In the genomic region with DNA sequence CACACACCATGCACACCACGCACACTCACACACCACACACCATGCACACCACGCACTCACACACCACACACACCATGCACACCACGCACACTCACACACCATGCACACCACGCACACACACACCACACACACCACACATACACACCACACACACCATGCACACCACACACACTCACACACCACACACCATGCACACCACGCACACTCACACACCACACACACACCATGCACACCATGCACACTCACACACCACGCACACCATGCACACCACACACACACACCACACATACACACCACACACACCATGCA, we compare ENCODE assay signal across 14 cellular contexts. TPM values are rescaled to one million over a fixed set of nuclear protein-coding genes. Genes with fewer than 3 reads are reported as not detected.
"Had no signal": no experiment of that assay in that cellular context is flagged by ENCODE, and none has a peak within 500 bp of the region (broad histone marks: within the 10 kb centered on the region; RNA-seq: fewer than 3 reads in every experiment).

No MANE protein-coding gene starts in this region.

RNA-seq across cellular contexts. Expression of gene PNMA6E, which starts 11.7 kb away (rescaled TPM):
- total RNA-seq: activated B cell treated with CpG ODN at 0.5 μM for 24 hours; activated CD4-positive, alpha-beta memory T cell treated with anti-CD3 and anti-CD28 coated beads for 36 hours; activated CD4-positive, alpha-beta memory T cell treated with anti-CD3 and anti-CD28 coated beads, Interleukin-2, amount 10 ng/mL, durations not matched to agents 7 days and 5 days; activated CD4-positive, alpha-beta T cell treated with anti-CD3 and anti-CD28 coated beads for 36 hours; activated CD4-positive, alpha-beta T cell treated with anti-CD3 and anti-CD28 coated beads, Interleukin-2, amount 10 ng/mL, durations not matched to agents 24 days and 14 days; activated CD4-positive, alpha-beta T cell treated with anti-CD3 and anti-CD28 coated beads, Interleukin-2, amount 10 ng/mL, durations not matched to agents 7 days and 5 days; activated CD8-positive, alpha-beta memory T cell treated with anti-CD3 and anti-CD28 coated beads for 36 hours; activated CD8-positive, alpha-beta memory T cell treated with anti-CD3 and anti-CD28 coated beads, Interleukin-2, amount 10 ng/mL, durations not matched to agents 7 days and 5 days; activated CD8-positive, alpha-beta T cell treated with anti-CD3 and anti-CD28 coated beads for 36 hours; activated CD8-positive, alpha-beta T cell treated with anti-CD3 and anti-CD28 coated beads, Interleukin-2, amount 10 ng/mL, durations not matched to agents 7 days and 5 days; T-helper 1 cell treated with Interleukin-12 subunit alpha and Interleukin-12 subunit beta and Interleukin-4 antibody, amounts not matched to agents 30 ng/mL and 1 ng/mL, for 36 hours; T-helper 17 cell; T-helper 2 cell treated with Interferon-gamma antibody and Interleukin-4, amounts not matched to agents 100 ng/mL and 5 ng/mL, for 36 hours; WTC11 had no signal
